Comparison of ENCODE assay signal across 1 cellular context in the genomic region with DNA sequence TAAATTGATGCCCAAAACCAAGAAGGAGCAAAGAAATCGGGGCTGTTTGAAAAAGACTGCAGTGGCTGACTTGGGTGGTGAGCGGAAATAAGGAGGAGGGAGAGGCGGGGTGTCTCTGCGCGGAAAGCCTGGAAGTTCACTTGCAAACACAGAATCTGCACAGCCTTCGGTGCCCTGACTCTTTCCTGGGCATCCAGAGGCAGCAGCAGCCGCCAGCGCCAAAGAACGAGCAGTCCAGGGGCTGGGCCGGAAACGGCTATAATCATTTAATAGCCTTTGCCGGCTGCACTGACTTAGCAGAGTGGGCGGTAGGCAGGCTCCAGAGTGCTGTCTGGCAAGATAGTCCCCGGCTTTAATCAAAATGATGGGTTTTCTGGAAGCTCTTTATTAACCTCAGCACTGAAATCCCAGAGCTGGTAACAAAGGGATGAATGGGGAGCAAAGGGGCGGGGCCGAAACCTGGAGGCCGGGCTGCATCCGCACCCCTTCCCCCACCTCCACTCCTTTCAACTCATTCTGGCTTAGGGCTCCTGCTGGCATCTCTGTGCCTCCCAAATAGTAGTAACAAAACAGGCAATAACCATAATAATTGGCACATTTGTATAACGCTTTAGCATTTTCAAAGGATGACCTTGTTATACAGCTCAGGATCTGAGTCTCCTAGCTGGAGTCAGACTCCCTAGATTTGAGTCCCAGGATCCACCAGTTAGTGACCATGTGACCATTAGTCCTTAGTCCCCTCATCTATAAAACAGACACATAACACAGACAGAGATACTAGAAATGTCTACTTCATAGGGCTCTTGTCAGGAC.
A peak's percentile ranks its signal among the peaks of the same experiment; 100 is the strongest.
TF ChIP-seq lines count a peak whose summit lies in the region.

No MANE protein-coding gene starts in this region.

TF ChIP-seq in H1, 55 proteins besides CTCF, POLR2A, EP300 and RAD21 (continued from another document):
- TF ChIP-seq POU5F1 (IDR thresholded peaks at IDR 0.05; ENCODE audit: low read depth, low read length) (peak; percentile 96), RBBP5 (IDR thresholded peaks at IDR 0.05; ENCODE audit: borderline replicate concordance, low read depth, low read length) (0 out of 2 replicates have a peak, but pooled peaks have one; percentile 74), NANOG (IDR thresholded peaks at IDR 0.05; ENCODE audit: insufficient read depth, low read depth, low read length, poor library complexity, severe bottlenecking) (peak; percentile 98), RFX5 (IDR thresholded peaks at IDR 0.05; ENCODE audit: borderline replicate concordance, low read depth, low read length) (no peak), TEAD4 (IDR thresholded peaks at IDR 0.05; ENCODE audit: low read depth, low read length) (peak; percentile 47; the same call in 1 of the 2 replicates), BACH1 (IDR thresholded peaks at IDR 0.05; ENCODE audit: low read length) (no peak), HDAC2 (IDR thresholded peaks at IDR 0.05; ENCODE audit: borderline replicate concordance in 1 of 2, low read depth in 2 of 2, low read length in 2 of 2) (peak in 1 of 2 experiments; percentile 97; a peak in 1 of 4 replicates), CREB1 (IDR thresholded peaks at IDR 0.05) (peak; percentile 20; the same call in 1 of the 2 replicates), RNF2 (IDR thresholded peaks at IDR 0.05; ENCODE audit: borderline replicate concordance, low read depth, low read length, missing control alignments, poor library complexity, severe bottlenecking) (no peak), CHD7 (IDR thresholded peaks at IDR 0.05; ENCODE audit: insufficient replicate concordance, low read length) (peak; percentile 82), MAFK (IDR thresholded peaks at IDR 0.05; ENCODE audit: low read depth, low read length) (peak; percentile 36; the same call in 1 of the 2 replicates), ATF2 (IDR thresholded peaks at IDR 0.05; ENCODE audit: low read length) (peak; percentile 77; the same call in 1 of the 2 replicates), SAP30 (IDR thresholded peaks at IDR 0.05; ENCODE audit: insufficient read depth, insufficient replicate concordance, low read length) (no peak), KDM4A (IDR thresholded peaks at IDR 0.05; ENCODE audit: low read depth, low read length, severe bottlenecking) (no peak), KDM5A (IDR thresholded peaks at IDR 0.05; ENCODE audit: low read length) (no peak), TAF1 (IDR thresholded peaks at IDR 0.05; ENCODE audit: low read depth, low read length) (peak; percentile 62; the same call in 1 of the 2 replicates), JUN (IDR thresholded peaks at IDR 0.05; ENCODE audit: low read depth, low read length) (no peak), PHF8 (conservative IDR thresholded peaks at IDR 0.05; ENCODE audit: low read depth, low read length) (0 out of 2 replicates have a peak, but pooled peaks have one; percentile 22), ASH2L (IDR thresholded peaks at IDR 0.05; ENCODE audit: low read length) (peak; percentile 96), BCL11A (IDR thresholded peaks at IDR 0.05; ENCODE audit: low read depth in 2 of 2, low read length in 2 of 2) (peak; percentile 60 to 90), SP1 (IDR thresholded peaks at IDR 0.05; ENCODE audit: low read depth, low read length) (peak; percentile 96), GTF2F1 (IDR thresholded peaks at IDR 0.05; ENCODE audit: borderline replicate concordance, low read depth, low read length) (no peak), SUZ12 (IDR thresholded peaks at IDR 0.05; ENCODE audit: low read length) (no peak), CHD2 (IDR thresholded peaks at IDR 0.05; ENCODE audit: low read length) (peak; percentile 63; the same call in 1 of the 2 replicates), SP2 (IDR thresholded peaks at IDR 0.05; ENCODE audit: low read length) (no peak), SIN3A (conservative IDR thresholded peaks at IDR 0.05 in 1 of 2, IDR thresholded peaks at IDR 0.05 in 1 of 2; ENCODE audit: low read depth in 1 of 2, low read length in 2 of 2) (peak in 1 of 2 experiments; percentile 62; a peak in 1 of 4 replicates), RXRA (IDR thresholded peaks at IDR 0.05; ENCODE audit: insufficient read depth, low read depth, low read length) (0 out of 2 replicates have a peak, but pooled peaks have one; percentile 3), CBX5 (IDR thresholded peaks at IDR 0.05; ENCODE audit: low read depth, low read length) (no peak), TCF12 (IDR thresholded peaks at IDR 0.05; ENCODE audit: low read depth, low read length) (peak; percentile 79; the same call in 1 of the 2 replicates), EGR1 (IDR thresholded peaks at IDR 0.05; ENCODE audit: borderline replicate concordance, low read depth, low read length) (no peak; the same call in 1 of the 2 replicates), ZNF274 (IDR thresholded peaks at IDR 0.05; ENCODE audit: borderline replicate concordance, extremely low read depth, low read length) (no peak), FOSL1 (IDR thresholded peaks at IDR 0.05; ENCODE audit: insufficient read depth, low read depth, low read length) (no peak)
- TF ChIP-seq, protein P1, sequence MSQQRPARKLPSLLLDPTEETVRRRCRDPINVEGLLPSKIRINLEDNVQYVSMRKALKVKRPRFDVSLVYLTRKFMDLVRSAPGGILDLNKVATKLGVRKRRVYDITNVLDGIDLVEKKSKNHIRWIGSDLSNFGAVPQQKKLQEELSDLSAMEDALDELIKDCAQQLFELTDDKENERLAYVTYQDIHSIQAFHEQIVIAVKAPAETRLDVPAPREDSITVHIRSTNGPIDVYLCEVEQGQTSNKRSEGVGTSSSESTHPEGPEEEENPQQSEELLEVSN (IDR thresholded peaks at IDR 0.05) = no peak
- TF ChIP-seq, protein P2, sequence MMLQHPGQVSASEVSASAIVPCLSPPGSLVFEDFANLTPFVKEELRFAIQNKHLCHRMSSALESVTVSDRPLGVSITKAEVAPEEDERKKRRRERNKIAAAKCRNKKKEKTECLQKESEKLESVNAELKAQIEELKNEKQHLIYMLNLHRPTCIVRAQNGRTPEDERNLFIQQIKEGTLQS (IDR thresholded peaks at IDR 0.05; ENCODE audit: insufficient read depth, low read depth, low read length) = no peak
- TF ChIP-seq, protein P3, sequence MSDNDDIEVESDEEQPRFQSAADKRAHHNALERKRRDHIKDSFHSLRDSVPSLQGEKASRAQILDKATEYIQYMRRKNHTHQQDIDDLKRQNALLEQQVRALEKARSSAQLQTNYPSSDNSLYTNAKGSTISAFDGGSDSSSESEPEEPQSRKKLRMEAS (IDR thresholded peaks at IDR 0.05) = 0 out of 2 replicates have a peak, but pooled peaks have one; percentile 57
- TF ChIP-seq, protein P4, sequence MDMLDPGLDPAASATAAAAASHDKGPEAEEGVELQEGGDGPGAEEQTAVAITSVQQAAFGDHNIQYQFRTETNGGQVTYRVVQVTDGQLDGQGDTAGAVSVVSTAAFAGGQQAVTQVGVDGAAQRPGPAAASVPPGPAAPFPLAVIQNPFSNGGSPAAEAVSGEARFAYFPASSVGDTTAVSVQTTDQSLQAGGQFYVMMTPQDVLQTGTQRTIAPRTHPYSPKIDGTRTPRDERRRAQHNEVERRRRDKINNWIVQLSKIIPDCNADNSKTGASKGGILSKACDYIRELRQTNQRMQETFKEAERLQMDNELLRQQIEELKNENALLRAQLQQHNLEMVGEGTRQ (IDR thresholded peaks at IDR 0.05; ENCODE audit: low read length) = peak; percentile 62; the same call in 1 of the 2 replicates
TF ChIP-seq in H1: peak in this region for 22.
